38 cellular contexts compared by ENCODE assay signal in genomic region chr3:181764544-181764943, GRCh38. TPM values are rescaled to one million over a fixed set of nuclear protein-coding genes. Genes with fewer than 3 reads are reported as not detected.
"Had no signal": no experiment of that assay in that cellular context is flagged by ENCODE, and none has a peak within 500 bp of the region (broad histone marks: within the 10 kb centered on the region; RNA-seq: fewer than 3 reads in every experiment).

No MANE protein-coding gene starts in this region.

- DNase-seq: Karpas-422, Kasumi-1, MG63, MM.1S, MV-4-11, NCI-H1048, NCI-H1092, NCI-H1092 treated with DMSO at 0.1 percent for 48 hours, NCI-H1105, NCI-H1105 treated with DMSO at 0.1 percent for 48 hours, NCI-H1417, NCI-H1417 treated with DMSO at 0.1 percent for 48 hours, NCI-H1436, NCI-H1436 treated with DMSO at 0.1 percent for 48 hours, NCI-H146, NCI-H1694, NCI-H1694 treated with DMSO at 0.1 percent for 48 hours, NCI-H187, NCI-H187 treated with DMSO at 0.1 percent for 48 hours, NCI-H1930, NCI-H2029, NCI-H2029 treated with DMSO at 0.1 percent for 48 hours, NCI-H2081, NCI-H2081 treated with DMSO at 0.1 percent for 48 hours, NCI-H2107, NCI-H2171, NCI-H2171 treated with DMSO at 0.1 percent for 48 hours, NCI-H2227 treated with DMSO at 0.1 percent for 48 hours, NCI-H226, NCI-H345, NCI-H446, NCI-H446 treated with DMSO at 0.1 percent for 48 hours, NCI-H510A, NCI-H510A treated with DMSO at 0.1 percent for 48 hours, NCI-H524 had no signal

- H3K9me3 ChIP-seq: MG63 had no signal

- H3K36me3 ChIP-seq: MG63 had no signal

- H3K4me3 ChIP-seq: MG63 had no signal

- H3K27me3 ChIP-seq: MG63 had no signal

RNA-seq across cellular contexts. Expression of gene SOX2, which starts 52.8 kb away (rescaled TPM):
- total RNA-seq: LHCN-M2, MCF 10A, NCI-H460 had no signal
